ENCODE assay signal across 10 cellular contexts in genomic region chr9:133127340-133127981, GRCh38. TPM values are rescaled to one million over a fixed set of nuclear protein-coding genes. Genes with fewer than 3 reads are reported as not detected.
A peak's percentile ranks its signal among the peaks of the same experiment; 100 is the strongest.
DNase-seq lines count a peak whose midpoint lies in the region; ATAC-seq and TF ChIP-seq lines count a peak whose summit lies in the region.
"Had no signal": no experiment of that assay in that cellular context is flagged by ENCODE, and none has a peak within 500 bp of the region (broad histone marks: within the 10 kb centered on the region; RNA-seq: fewer than 3 reads in every experiment).

No MANE protein-coding gene starts in this region.

- no peaks in the 10 kb centered on the region for H3F3A ChIP-seq in GM23338 (replicated peaks; ENCODE audit: low read depth)

- H3K4me1 Mint-ChIP-seq in GM23338 (peaks cover 5% of the 10 kb centered on the region; the same call in 2 of the 3 replicates), osteocyte (ENCODE audit: unreplicated experiment) (peaks cover 44% of the 10 kb centered on the region)
- peaks cover 64% of the 10 kb centered on the region for H3K4me1 Mint-ChIP-seq in activated T-cell treated with anti-CD3 and anti-CD28 coated beads, Interleukin-2, amount 50 U/mL, for 72 hours (ENCODE audit: low read depth)

- intact Hi-C loops in gastrocnemius medialis (cut with DNase I; ENCODE audit: low total_unique reads), result no loop called here

- no peak overlapping the region for H3K4me3 Mint-ChIP-seq in GM23338
- peak overlapping the region; percentile 66 to 83 for H3K4me3 Mint-ChIP-seq in activated T-cell treated with anti-CD3 and anti-CD28 coated beads, Interleukin-2, amount 50 U/mL, for 72 hours
- H3K4me3 Mint-ChIP-seq in osteocyte (ENCODE audit: unreplicated experiment), result no peak overlapping the region

- H3K4me3 ChIP-seq in GM23338 (no peak overlapping the region), gastrocnemius medialis (peak overlapping the region in 3 of 4 donors; percentile 49 to 51 (median 50))
- H3K4me3 ChIP-seq: hepatocyte had no signal

- H3K4me2 ChIP-seq in GM23338, result no peak overlapping the region
- H3K4me2 ChIP-seq: hepatocyte had no signal

- H3K36me3 Mint-ChIP-seq in GM23338 (ENCODE audit: low read depth) (no peaks in the 10 kb centered on the region; the same call in 2 of the 3 replicates), osteocyte (ENCODE audit: unreplicated experiment) (peaks cover 5% of the 10 kb centered on the region)
- H3K36me3 Mint-ChIP-seq in activated T-cell treated with anti-CD3 and anti-CD28 coated beads, Interleukin-2, amount 50 U/mL, for 72 hours (ENCODE audit: insufficient read depth in 2 of 2), result peaks cover 0 to 1% of the 10 kb centered on the region in 2 donors

- DNase-seq in GM23338 (ENCODE audit: low spot score) (no peak), globus pallidus (ENCODE audit: low spot score) (peak; percentile 28), gastrocnemius medialis (peak; percentile 81 to 94), osteocyte (ENCODE audit: extremely low spot score, unreplicated experiment) (no peak), inferior parietal cortex (ENCODE audit: extremely low spot score) (no peak), NOMO-1 (lab: John Stamatoyannopoulos, UW; ENCODE audit: unreplicated experiment in 2 of 2) (no peak), H4 (ENCODE audit: low spot score) (no peak)
- DNase-seq in activated T-cell treated with anti-CD3 and anti-CD28 coated beads, Interleukin-2, amount 50 U/mL, for 72 hours, result peak; percentile 41 to 72
- DNase-seq: HCEC 1CT had no signal

- H3K27ac ChIP-seq in GM23338 (ENCODE audit: low read depth), result no peak overlapping the region
- peak overlapping the region; percentile 83 to 99 (median 96) for H3K27ac ChIP-seq in gastrocnemius medialis
- H3K27ac ChIP-seq: hepatocyte had no signal

- H3K27ac Mint-ChIP-seq in GM23338, result no peak overlapping the region
- H3K27ac Mint-ChIP-seq in activated T-cell treated with anti-CD3 and anti-CD28 coated beads, Interleukin-2, amount 50 U/mL, for 72 hours, result peak overlapping the region; percentile 70
- H3K27ac Mint-ChIP-seq in osteocyte (ENCODE audit: unreplicated experiment), result no peak overlapping the region

- no peaks in the 10 kb centered on the region for H3K9me3 ChIP-seq in gastrocnemius medialis

- H3K27me3 ChIP-seq in GM23338 (ENCODE audit: insufficient read depth) (peaks cover 3% of the 10 kb centered on the region; the same call in 1 of the 2 replicates), gastrocnemius medialis (no peaks in the 10 kb centered on the region)
- H3K27me3 ChIP-seq: hepatocyte had no signal

- no peaks in the 10 kb centered on the region for H3K9me2 ChIP-seq in GM23338 (ENCODE audit: insufficient read depth)

- H3K9me3 Mint-ChIP-seq in GM23338 (no peaks in the 10 kb centered on the region), osteocyte (ENCODE audit: unreplicated experiment) (no peaks in the 10 kb centered on the region)
- H3K9me3 Mint-ChIP-seq in activated T-cell treated with anti-CD3 and anti-CD28 coated beads, Interleukin-2, amount 50 U/mL, for 72 hours, result no peaks in the 10 kb centered on the region

- in situ Hi-C loops in gastrocnemius medialis (cut with MboI; ENCODE audit: low sequenced_read_pairs in 4 of 4), result no loop called here

- no peaks in the 10 kb centered on the region for H3K4me1 ChIP-seq in GM23338 (ENCODE audit: insufficient read depth)
- H3K4me1 ChIP-seq in gastrocnemius medialis, result peaks cover 62 to 70% of the 10 kb centered on the region in 2 donors

- TF ChIP-seq POLR2A in gastrocnemius medialis (IDR thresholded peaks at IDR 0.05), result peak; percentile 14 to 56

- H3K36me3 ChIP-seq in GM23338 (ENCODE audit: insufficient read depth) (no peaks in the 10 kb centered on the region), gastrocnemius medialis (no peaks in the 10 kb centered on the region)

- H4K20me1 ChIP-seq in GM23338 (replicated peaks; ENCODE audit: insufficient read depth), result peaks cover 8% of the 10 kb centered on the region; the same call in 1 of the 2 replicates

- H3K27me3 Mint-ChIP-seq in GM23338 (ENCODE audit: insufficient read depth, low read depth, poor library complexity), result peaks cover 25% of the 10 kb centered on the region
- no peaks in the 10 kb centered on the region for H3K27me3 Mint-ChIP-seq in activated T-cell treated with anti-CD3 and anti-CD28 coated beads, Interleukin-2, amount 50 U/mL, for 72 hours (ENCODE audit: low read depth)
- no peaks in the 10 kb centered on the region for H3K27me3 Mint-ChIP-seq in osteocyte (ENCODE audit: unreplicated experiment)

- H3K79me2 ChIP-seq in GM23338 (replicated peaks; ENCODE audit: insufficient read depth), result no peaks in the 10 kb centered on the region

- TF ChIP-seq CTCF in GM23338 (conservative IDR thresholded peaks at IDR 0.05; ENCODE audit: low read depth in 2 of 2) (no peak; a peak in 1 of 4 replicates), gastrocnemius medialis (IDR thresholded peaks at IDR 0.05 in 4 of 5, conservative IDR thresholded peaks at IDR 0.05 in 1 of 5) (no peak), osteocyte (IDR thresholded peaks at IDR 0.05) (no peak)

- H2AFZ ChIP-seq in GM23338, result no peak overlapping the region
- H2AFZ ChIP-seq: hepatocyte had no signal

- ATAC-seq in GM23338 (peak; percentile 32; the same call in 2 of the 3 replicates), gastrocnemius medialis (peak; percentile 71 to 88)
- peak; percentile 33 to 65 for ATAC-seq in activated T-cell treated with anti-CD3 and anti-CD28 coated beads, Interleukin-2, amount 50 U/mL, for 72 hours (replicated peaks in 1 of 2)

TF ChIP-seq in GM23338, 12 proteins besides CTCF, POLR2A, EP300 and RAD21 (continues in another document):
- TF ChIP-seq EZH2 (IDR thresholded peaks at IDR 0.05; ENCODE audit: low read depth, unreplicated experiment), result no peak
- TF ChIP-seq, protein P1, sequence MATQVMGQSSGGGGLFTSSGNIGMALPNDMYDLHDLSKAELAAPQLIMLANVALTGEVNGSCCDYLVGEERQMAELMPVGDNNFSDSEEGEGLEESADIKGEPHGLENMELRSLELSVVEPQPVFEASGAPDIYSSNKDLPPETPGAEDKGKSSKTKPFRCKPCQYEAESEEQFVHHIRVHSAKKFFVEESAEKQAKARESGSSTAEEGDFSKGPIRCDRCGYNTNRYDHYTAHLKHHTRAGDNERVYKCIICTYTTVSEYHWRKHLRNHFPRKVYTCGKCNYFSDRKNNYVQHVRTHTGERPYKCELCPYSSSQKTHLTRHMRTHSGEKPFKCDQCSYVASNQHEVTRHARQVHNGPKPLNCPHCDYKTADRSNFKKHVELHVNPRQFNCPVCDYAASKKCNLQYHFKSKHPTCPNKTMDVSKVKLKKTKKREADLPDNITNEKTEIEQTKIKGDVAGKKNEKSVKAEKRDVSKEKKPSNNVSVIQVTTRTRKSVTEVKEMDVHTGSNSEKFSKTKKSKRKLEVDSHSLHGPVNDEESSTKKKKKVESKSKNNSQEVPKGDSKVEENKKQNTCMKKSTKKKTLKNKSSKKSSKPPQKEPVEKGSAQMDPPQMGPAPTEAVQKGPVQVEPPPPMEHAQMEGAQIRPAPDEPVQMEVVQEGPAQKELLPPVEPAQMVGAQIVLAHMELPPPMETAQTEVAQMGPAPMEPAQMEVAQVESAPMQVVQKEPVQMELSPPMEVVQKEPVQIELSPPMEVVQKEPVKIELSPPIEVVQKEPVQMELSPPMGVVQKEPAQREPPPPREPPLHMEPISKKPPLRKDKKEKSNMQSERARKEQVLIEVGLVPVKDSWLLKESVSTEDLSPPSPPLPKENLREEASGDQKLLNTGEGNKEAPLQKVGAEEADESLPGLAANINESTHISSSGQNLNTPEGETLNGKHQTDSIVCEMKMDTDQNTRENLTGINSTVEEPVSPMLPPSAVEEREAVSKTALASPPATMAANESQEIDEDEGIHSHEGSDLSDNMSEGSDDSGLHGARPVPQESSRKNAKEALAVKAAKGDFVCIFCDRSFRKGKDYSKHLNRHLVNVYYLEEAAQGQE (IDR thresholded peaks at IDR 0.05; ENCODE audit: unreplicated experiment), result no peak
- no peak for TF ChIP-seq JUNB (IDR thresholded peaks at IDR 0.05; ENCODE audit: unreplicated experiment)

RNA-seq across cellular contexts. Expression of gene RALGDS, which starts 6.4 kb away (rescaled TPM):
- 15.5 and 20.3 TPM in 2 replicates for total RNA-seq in GM23338 (2014; rRNA removed; shearing (Covaris generic))
- 6.1 and 8.6 TPM in 2 replicates for polyA plus RNA-seq in GM23338 (2016; fragmentation: Nextera tagmentation; extraction: Ambion mirVana)
- total RNA-seq in activated T-cell treated with anti-CD3 and anti-CD28 coated beads, Interleukin-2, amount 50 U/mL, for 72 hours, result 10 to 100 TPM; 50.7 to 78.2 TPM
- 10 to 100 TPM; 21.1 to 47.0 (median 36.9) TPM for total RNA-seq in gastrocnemius medialis
- total RNA-seq in osteocyte, result 35.1 and 38.4 TPM in 2 replicates
- total RNA-seq in H4 (2014; rRNA removed; shearing (Covaris generic)), result 11.9 and 12.6 TPM in 2 replicates

RNA-seq across cellular contexts. Expression of gene GBGT1, which starts 36.3 kb away (rescaled TPM):
- 15.7 and 22.4 TPM in 2 replicates for total RNA-seq in GM23338 (2014; rRNA removed; shearing (Covaris generic))
- polyA plus RNA-seq in GM23338 (2016; fragmentation: Nextera tagmentation; extraction: Ambion mirVana), result 3.7 and 4.9 TPM in 2 replicates
- total RNA-seq in activated T-cell treated with anti-CD3 and anti-CD28 coated beads, Interleukin-2, amount 50 U/mL, for 72 hours, result 1 to 10 TPM in 1 of 2 donors, under 1 TPM in 1; 0.86 to 2.0 TPM
- 10 to 100 TPM in 1 of 4 donors, 1 to 10 TPM in 2, under 1 TPM in 1; 0.15 to 10.3 (median 5.6) TPM for total RNA-seq in gastrocnemius medialis
- total RNA-seq in osteocyte, result 3.1 and 4.1 TPM in 2 replicates
- total RNA-seq in H4 (2014; rRNA removed; shearing (Covaris generic)), result not detected in 2 replicates

Comparison
In these comparisons a context has a peak if more than half of its experiments do, and no peak if none do; other contexts are left out.
1. DNase-seq: peak in activated T-cell treated with anti-CD3 and anti-CD28 coated beads, Interleukin-2, amount 50 U/mL, for 72 hours (2 of 2), globus pallidus (single experiment) and gastrocnemius medialis (2 of 2); none in GM23338 (single experiment), osteocyte (single experiment), inferior parietal cortex (single experiment), NOMO-1 (0 of 2) and H4 (single experiment).
2. H3K4me3 Mint-ChIP-seq: peak in activated T-cell treated with anti-CD3 and anti-CD28 coated beads, Interleukin-2, amount 50 U/mL, for 72 hours (2 of 2); none in GM23338 (single experiment) and osteocyte (single experiment).
3. Peak in every context shown above with its lines, with median percentiles within 50 percentile points of each other: ATAC-seq.